2 cellular contexts compared by ENCODE assay signal in genomic region chr6:41577865-41578713, GRCh38.
TF ChIP-seq lines count a peak whose summit lies in the region.

No MANE protein-coding gene starts in this region.

TF ChIP-seq in K562, 482 proteins besides CTCF, POLR2A, EP300 and RAD21 (continued from another document and continues in another):
- TF ChIP-seq, protein P1, sequence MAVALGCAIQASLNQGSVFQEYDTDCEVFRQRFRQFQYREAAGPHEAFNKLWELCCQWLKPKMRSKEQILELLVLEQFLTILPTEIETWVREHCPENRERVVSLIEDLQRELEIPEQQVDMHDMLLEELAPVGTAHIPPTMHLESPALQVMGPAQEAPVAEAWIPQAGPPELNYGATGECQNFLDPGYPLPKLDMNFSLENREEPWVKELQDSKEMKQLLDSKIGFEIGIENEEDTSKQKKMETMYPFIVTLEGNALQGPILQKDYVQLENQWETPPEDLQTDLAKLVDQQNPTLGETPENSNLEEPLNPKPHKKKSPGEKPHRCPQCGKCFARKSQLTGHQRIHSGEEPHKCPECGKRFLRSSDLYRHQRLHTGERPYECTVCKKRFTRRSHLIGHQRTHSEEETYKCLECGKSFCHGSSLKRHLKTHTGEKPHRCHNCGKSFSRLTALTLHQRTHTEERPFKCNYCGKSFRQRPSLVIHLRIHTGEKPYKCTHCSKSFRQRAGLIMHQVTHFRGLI (CRISPR knock-in tag; IDR thresholded peaks at IDR 0.05), result no peak
- TF ChIP-seq NR1H2 (CRISPR knock-in tag; IDR thresholded peaks at IDR 0.05), result no peak
- no peak for TF ChIP-seq KAT8 (IDR thresholded peaks at IDR 0.05; ENCODE audit: low read depth)
- TF ChIP-seq, protein P2, sequence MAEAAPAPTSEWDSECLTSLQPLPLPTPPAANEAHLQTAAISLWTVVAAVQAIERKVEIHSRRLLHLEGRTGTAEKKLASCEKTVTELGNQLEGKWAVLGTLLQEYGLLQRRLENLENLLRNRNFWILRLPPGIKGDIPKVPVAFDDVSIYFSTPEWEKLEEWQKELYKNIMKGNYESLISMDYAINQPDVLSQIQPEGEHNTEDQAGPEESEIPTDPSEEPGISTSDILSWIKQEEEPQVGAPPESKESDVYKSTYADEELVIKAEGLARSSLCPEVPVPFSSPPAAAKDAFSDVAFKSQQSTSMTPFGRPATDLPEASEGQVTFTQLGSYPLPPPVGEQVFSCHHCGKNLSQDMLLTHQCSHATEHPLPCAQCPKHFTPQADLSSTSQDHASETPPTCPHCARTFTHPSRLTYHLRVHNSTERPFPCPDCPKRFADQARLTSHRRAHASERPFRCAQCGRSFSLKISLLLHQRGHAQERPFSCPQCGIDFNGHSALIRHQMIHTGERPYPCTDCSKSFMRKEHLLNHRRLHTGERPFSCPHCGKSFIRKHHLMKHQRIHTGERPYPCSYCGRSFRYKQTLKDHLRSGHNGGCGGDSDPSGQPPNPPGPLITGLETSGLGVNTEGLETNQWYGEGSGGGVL (CRISPR knock-in tag; IDR thresholded peaks at IDR 0.05), result no peak
- TF ChIP-seq ZNF583 (CRISPR knock-in tag; IDR thresholded peaks at IDR 0.05), result no peak
- TF ChIP-seq NCOA1 (IDR thresholded peaks at IDR 0.05; ENCODE audit: low read depth), result no peak
- TF ChIP-seq U2AF2 (optimal IDR thresholded peaks at IDR 0.05; ENCODE audit: low read depth, low read length), result no peak
- no peak for TF ChIP-seq ID3 (CRISPR knock-in tag; IDR thresholded peaks at IDR 0.05)
- no peak for TF ChIP-seq ID3 (tag; IDR thresholded peaks at IDR 0.05)
- TF ChIP-seq NEUROD1 (IDR thresholded peaks at IDR 0.05; ENCODE audit: borderline replicate concordance, low read depth, low read length, partially characterized antibody), result no peak
- no peak for TF ChIP-seq ATF1 (CRISPR knock-in tag; IDR thresholded peaks at IDR 0.05)
- TF ChIP-seq ATF1 (tag; IDR thresholded peaks at IDR 0.05), result peak; percentile 56
- no peak for TF ChIP-seq ZNF253 (CRISPR knock-in tag; conservative IDR thresholded peaks at IDR 0.05)
- peak; percentile 80 to 90 for TF ChIP-seq FOXK2 (conservative IDR thresholded peaks at IDR 0.05 in 1 of 2, IDR thresholded peaks at IDR 0.05 in 1 of 2; ENCODE audit: low read depth in 2 of 2)
- TF ChIP-seq NR2C2 (CRISPR knock-in tag; IDR thresholded peaks at IDR 0.05), result no peak
- TF ChIP-seq NR2C2 (tag; IDR thresholded peaks at IDR 0.05), result 0 out of 2 replicates have a peak, but pooled peaks have one; percentile 4

TF ChIP-seq in HepG2, 621 proteins besides CTCF, POLR2A, EP300 and RAD21 (continued from another document and continues in another):
- TF ChIP-seq ZNF766 (CRISPR knock-in tag; IDR thresholded peaks at IDR 0.05; ENCODE audit: borderline replicate concordance) (0 out of 2 replicates have a peak, but pooled peaks have one; percentile 19), ZNF235 (CRISPR knock-in tag; IDR thresholded peaks at IDR 0.05; ENCODE audit: borderline replicate concordance) (no peak), ETV5 (CRISPR knock-in tag; IDR thresholded peaks at IDR 0.05; ENCODE audit: borderline replicate concordance) (peak; percentile 98), ZNF543 (CRISPR knock-in tag; IDR thresholded peaks at IDR 0.05) (peak; percentile 77; the same call in 1 of the 2 replicates), ZNF205 (CRISPR knock-in tag; IDR thresholded peaks at IDR 0.05) (peak; percentile 54), HNRNPK (IDR thresholded peaks at IDR 0.05; ENCODE audit: low read depth, low read length, poor library complexity, severe bottlenecking) (peak; percentile 49), NAIF1 (CRISPR knock-in tag; IDR thresholded peaks at IDR 0.05; ENCODE audit: borderline replicate concordance) (peak; percentile 25; the same call in 1 of the 2 replicates), AHDC1 (CRISPR knock-in tag; IDR thresholded peaks at IDR 0.05; ENCODE audit: borderline replicate concordance) (peak; percentile 86), DZIP1 (CRISPR knock-in tag; IDR thresholded peaks at IDR 0.05) (0 out of 2 replicates have a peak, but pooled peaks have one; percentile 62), HOXA7 (CRISPR knock-in tag; IDR thresholded peaks at IDR 0.05) (no peak), ZFP90 (CRISPR knock-in tag; IDR thresholded peaks at IDR 0.05; ENCODE audit: borderline replicate concordance) (peak; percentile 52; the same call in 1 of the 2 replicates), SMAD3 (CRISPR knock-in tag; IDR thresholded peaks at IDR 0.05) (peak; percentile 68; the same call in 1 of the 2 replicates), FOXP1 (IDR thresholded peaks at IDR 0.05) (peak; percentile 85), FOXP1 (CRISPR knock-in tag; IDR thresholded peaks at IDR 0.05) (peak; percentile 84), ZNF567 (CRISPR knock-in tag; IDR thresholded peaks at IDR 0.05; ENCODE audit: borderline replicate concordance) (peak; percentile 81), HNF4G (IDR thresholded peaks at IDR 0.05; ENCODE audit: borderline replicate concordance, low read depth, low read length) (no peak), HNF4G (CRISPR knock-in tag; IDR thresholded peaks at IDR 0.05; ENCODE audit: borderline replicate concordance, low read depth) (peak; percentile 78; the same call in 1 of the 2 replicates), ISL2 (CRISPR knock-in tag; IDR thresholded peaks at IDR 0.05) (peak; percentile 72), ZNF331 (CRISPR knock-in tag; IDR thresholded peaks at IDR 0.05) (peak; percentile 88), ZNF460 (CRISPR knock-in tag; IDR thresholded peaks at IDR 0.05; ENCODE audit: borderline replicate concordance) (no peak; the same call in 1 of the 2 replicates), PRMT3 (CRISPR knock-in tag; IDR thresholded peaks at IDR 0.05; ENCODE audit: borderline replicate concordance, low read depth) (0 out of 2 replicates have a peak, but pooled peaks have one; percentile 54), RCOR2 (CRISPR knock-in tag; IDR thresholded peaks at IDR 0.05) (peak; percentile 84), TIGD3 (CRISPR knock-in tag; IDR thresholded peaks at IDR 0.05; ENCODE audit: borderline replicate concordance) (no peak), THAP11 (CRISPR knock-in tag; IDR thresholded peaks at IDR 0.05) (peak; percentile 14; the same call in 1 of the 2 replicates), FOXO1 (CRISPR knock-in tag; IDR thresholded peaks at IDR 0.05) (peak; percentile 80), TBP (CRISPR knock-in tag; IDR thresholded peaks at IDR 0.05) (0 out of 2 replicates have a peak, but pooled peaks have one; percentile 13), ZNF549 (CRISPR knock-in tag; IDR thresholded peaks at IDR 0.05) (no peak), ZNF451 (CRISPR knock-in tag; IDR thresholded peaks at IDR 0.05) (peak; percentile 45; the same call in 1 of the 2 replicates), ZNF768 (CRISPR knock-in tag; IDR thresholded peaks at IDR 0.05) (peak; percentile 52), KDM5A (IDR thresholded peaks at IDR 0.05; ENCODE audit: borderline replicate concordance, low read length) (no peak)
- TF ChIP-seq, protein P3, sequence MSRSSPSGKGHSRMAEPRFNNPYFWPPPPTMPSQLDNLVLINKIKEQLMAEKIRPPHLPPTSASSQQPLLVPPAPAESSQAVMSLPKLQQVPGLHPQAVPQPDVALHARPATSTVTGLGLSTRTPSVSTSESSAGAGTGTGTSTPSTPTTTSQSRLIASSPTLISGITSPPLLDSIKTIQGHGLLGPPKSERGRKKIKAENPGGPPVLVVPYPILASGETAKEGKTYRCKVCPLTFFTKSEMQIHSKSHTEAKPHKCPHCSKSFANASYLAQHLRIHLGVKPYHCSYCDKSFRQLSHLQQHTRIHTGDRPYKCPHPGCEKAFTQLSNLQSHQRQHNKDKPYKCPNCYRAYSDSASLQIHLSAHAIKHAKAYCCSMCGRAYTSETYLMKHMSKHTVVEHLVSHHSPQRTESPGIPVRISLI (CRISPR knock-in tag; IDR thresholded peaks at IDR 0.05; ENCODE audit: borderline replicate concordance), result no peak
- TF ChIP-seq, protein P4, sequence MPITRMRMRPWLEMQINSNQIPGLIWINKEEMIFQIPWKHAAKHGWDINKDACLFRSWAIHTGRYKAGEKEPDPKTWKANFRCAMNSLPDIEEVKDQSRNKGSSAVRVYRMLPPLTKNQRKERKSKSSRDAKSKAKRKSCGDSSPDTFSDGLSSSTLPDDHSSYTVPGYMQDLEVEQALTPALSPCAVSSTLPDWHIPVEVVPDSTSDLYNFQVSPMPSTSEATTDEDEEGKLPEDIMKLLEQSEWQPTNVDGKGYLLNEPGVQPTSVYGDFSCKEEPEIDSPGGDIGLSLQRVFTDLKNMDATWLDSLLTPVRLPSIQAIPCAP (CRISPR knock-in tag; IDR thresholded peaks at IDR 0.05; ENCODE audit: low read depth), result peak; percentile 34; the same call in 1 of the 2 replicates
- TF ChIP-seq, protein P5, sequence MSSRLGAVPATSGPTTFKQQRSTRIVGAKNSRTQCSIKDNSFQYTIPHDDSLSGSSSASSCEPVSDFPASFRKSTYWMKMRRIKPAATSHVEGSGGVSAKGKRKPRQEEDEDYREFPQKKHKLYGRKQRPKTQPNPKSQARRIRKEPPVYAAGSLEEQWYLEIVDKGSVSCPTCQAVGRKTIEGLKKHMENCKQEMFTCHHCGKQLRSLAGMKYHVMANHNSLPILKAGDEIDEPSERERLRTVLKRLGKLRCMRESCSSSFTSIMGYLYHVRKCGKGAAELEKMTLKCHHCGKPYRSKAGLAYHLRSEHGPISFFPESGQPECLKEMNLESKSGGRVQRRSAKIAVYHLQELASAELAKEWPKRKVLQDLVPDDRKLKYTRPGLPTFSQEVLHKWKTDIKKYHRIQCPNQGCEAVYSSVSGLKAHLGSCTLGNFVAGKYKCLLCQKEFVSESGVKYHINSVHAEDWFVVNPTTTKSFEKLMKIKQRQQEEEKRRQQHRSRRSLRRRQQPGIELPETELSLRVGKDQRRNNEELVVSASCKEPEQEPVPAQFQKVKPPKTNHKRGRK (CRISPR knock-in tag; IDR thresholded peaks at IDR 0.05), result no peak
- TF ChIP-seq, protein P6, sequence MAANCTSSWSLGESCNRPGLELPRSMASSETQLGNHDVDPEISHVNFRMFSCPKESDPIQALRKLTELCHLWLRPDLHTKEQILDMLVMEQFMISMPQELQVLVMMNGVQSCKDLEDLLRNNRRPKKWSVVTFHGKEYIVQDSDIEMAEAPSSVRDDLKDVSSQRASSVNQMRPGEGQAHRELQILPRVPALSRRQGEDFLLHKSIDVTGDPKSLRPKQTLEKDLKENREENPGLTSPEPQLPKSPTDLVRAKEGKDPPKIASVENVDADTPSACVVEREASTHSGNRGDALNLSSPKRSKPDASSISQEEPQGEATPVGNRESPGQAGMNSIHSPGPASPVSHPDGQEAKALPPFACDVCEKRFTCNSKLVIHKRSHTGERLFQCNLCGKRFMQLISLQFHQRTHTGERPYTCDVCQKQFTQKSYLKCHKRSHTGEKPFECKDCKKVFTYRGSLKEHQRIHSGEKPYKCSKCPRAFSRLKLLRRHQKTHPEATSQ (CRISPR knock-in tag; IDR thresholded peaks at IDR 0.05; ENCODE audit: borderline replicate concordance), result no peak
